ENCODE assay signal across 8 cellular contexts in the genomic region with DNA sequence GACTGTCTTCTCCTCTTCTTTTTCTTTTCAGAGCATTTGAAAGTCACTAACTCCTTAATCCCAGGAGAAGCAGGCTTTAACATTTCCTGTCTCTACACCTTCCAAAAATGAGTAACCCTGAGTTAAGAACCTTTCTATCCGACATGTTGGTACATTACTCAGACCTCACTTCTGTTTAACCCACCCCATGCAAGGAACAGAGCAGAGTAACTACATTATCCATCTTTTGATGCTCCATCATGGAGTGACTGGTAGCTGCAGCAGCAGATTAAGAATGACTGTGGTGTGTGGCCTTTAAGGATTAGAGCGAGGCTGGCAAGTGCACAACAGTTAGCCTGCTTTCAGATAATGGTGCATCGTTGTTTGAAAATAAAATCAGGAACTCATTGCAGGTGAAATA. TPM values are rescaled to one million over a fixed set of nuclear protein-coding genes. Genes with fewer than 3 reads are reported as not detected.
DNase-seq lines count a peak whose midpoint lies in the region; ATAC-seq and TF ChIP-seq lines count a peak whose summit lies in the region.

No MANE protein-coding gene starts in this region.

- CTCF ChIA-PET in activated CD4-positive, alpha-beta T cell treated with anti-CD3 and anti-CD28 coated beads, Interleukin-2, amount 10 ng/mL, durations not matched to agents 7 days and 5 days (lab: Charles Lee) = interaction anchor here (0.7 to 1.7 kb wide), 3 partner anchors 188 to 788 kb away, joined by 3 to 6 read pairs (median 3); partner anchors contain the start of gene CDK19

- H3K4me3 ChIP-seq in adrenal gland = peak overlapping the region in 1 of 4 donors; percentile 59

- WGBS in adrenal gland, 4 donors = 28 to 34% (median 33%) methylated on average over 3 of the region's 3 CpGs

- peaks cover 38 to 58% of the 10 kb centered on the region in 2 donors for H3K4me1 ChIP-seq in adrenal gland (replicated peaks in 1 of 2)

- peaks cover 11% of the 10 kb centered on the region for H3K36me3 Mint-ChIP-seq in activated CD4-positive, alpha-beta T cell treated with anti-CD3 and anti-CD28 coated beads, Interleukin-2, amount 10 ng/mL, durations not matched to agents 7 days and 5 days (ENCODE audit: low read depth)
- H3K36me3 Mint-ChIP-seq in immature natural killer cell = no peaks in the 10 kb centered on the region

- H3K9me3 ChIP-seq in adrenal gland (replicated peaks in 1 of 3) = no peaks in the 10 kb centered on the region

- H3K27ac ChIP-seq in adrenal gland (peak overlapping the region; percentile 95 to 97 (median 96)), temporal lobe (ENCODE audit: low read depth, low read length) (peak overlapping the region; percentile 89)

- no peak for DNase-seq in activated CD4-positive, alpha-beta T cell treated with anti-CD3 and anti-CD28 coated beads, Interleukin-2, amount 10 ng/mL, durations not matched to agents 7 days and 5 days
- no peak for DNase-seq in activated CD4-positive, alpha-beta T cell treated with anti-CD3 and anti-CD28 coated beads, Interleukin-2, amount 50 U/mL, for 4 hours
- no peak for DNase-seq in adrenal gland
- no peak for DNase-seq in immature natural killer cell
- DNase-seq in NCI-H2029 (lab: John Stamatoyannopoulos, UW) = no peak
- no peak for DNase-seq in islet precursor cell

- no peaks in the 10 kb centered on the region for H3K36me3 ChIP-seq in adrenal gland (replicated peaks in 1 of 2)

- peaks cover 49% of the 10 kb centered on the region for H3K4me1 Mint-ChIP-seq in activated CD4-positive, alpha-beta T cell treated with anti-CD3 and anti-CD28 coated beads, Interleukin-2, amount 10 ng/mL, durations not matched to agents 7 days and 5 days
- H3K4me1 Mint-ChIP-seq in immature natural killer cell = peaks cover 37 to 56% of the 10 kb centered on the region in 2 donors

- H3K9me3 Mint-ChIP-seq in activated CD4-positive, alpha-beta T cell treated with anti-CD3 and anti-CD28 coated beads, Interleukin-2, amount 10 ng/mL, durations not matched to agents 7 days and 5 days = no peaks in the 10 kb centered on the region
- H3K9me3 Mint-ChIP-seq in immature natural killer cell = no peaks in the 10 kb centered on the region

- no peak for TF ChIP-seq CTCF in adrenal gland (IDR thresholded peaks at IDR 0.05)

- H3K27ac Mint-ChIP-seq in activated CD4-positive, alpha-beta T cell treated with anti-CD3 and anti-CD28 coated beads, Interleukin-2, amount 10 ng/mL, durations not matched to agents 7 days and 5 days = no peak overlapping the region
- peak overlapping the region in 4 of 6 donors; percentile 10 to 84 (median 23) for H3K27ac Mint-ChIP-seq in immature natural killer cell

- no peaks in the 10 kb centered on the region for H3K27me3 Mint-ChIP-seq in activated CD4-positive, alpha-beta T cell treated with anti-CD3 and anti-CD28 coated beads, Interleukin-2, amount 10 ng/mL, durations not matched to agents 7 days and 5 days
- H3K27me3 Mint-ChIP-seq in immature natural killer cell (ENCODE audit: low read depth in 3 of 3) = peaks cover 1 to 6% (median 2%) of the 10 kb centered on the region in 3 donors

- intact Hi-C loops in adrenal gland (cut with DNase I) = loop anchor here (2.0 to 10.0 kb wide), 2 partner anchors 119 to 121 kb away; partner anchors contain the start of gene REV3L (in 2 of the 2)

- H3K4me3 Mint-ChIP-seq in activated CD4-positive, alpha-beta T cell treated with anti-CD3 and anti-CD28 coated beads, Interleukin-2, amount 10 ng/mL, durations not matched to agents 7 days and 5 days = peak overlapping the region; percentile 11
- H3K4me3 Mint-ChIP-seq in immature natural killer cell = peak overlapping the region in 2 of 5 donors; percentile 5 to 95

- POLR2A ChIA-PET in activated CD4-positive, alpha-beta T cell treated with anti-CD3 and anti-CD28 coated beads, Interleukin-2, amount 10 ng/mL, durations not matched to agents 7 days and 5 days (lab: Charles Lee) = no interaction called here

- no peaks in the 10 kb centered on the region for H3K27me3 ChIP-seq in adrenal gland

- ATAC-seq in GM21529 (IDR thresholded peaks at IDR 0.05; ENCODE audit: unreplicated experiment) = no peak

- no peak for TF ChIP-seq POLR2A in adrenal gland (IDR thresholded peaks at IDR 0.05)

RNA-seq across cellular contexts. Expression of gene TRAF3IP2, which starts 2.0 kb away (rescaled TPM):
- total RNA-seq in activated CD4-positive, alpha-beta T cell treated with anti-CD3 and anti-CD28 coated beads, Interleukin-2, amount 10 ng/mL, durations not matched to agents 7 days and 5 days = 10 to 100 TPM; 30.2 to 34.1 TPM
- total RNA-seq in adrenal gland (10 to 100 TPM; 35.7 to 53.7 (median 46.2) TPM), temporal lobe (2.2 TPM)
- polyA plus RNA-seq in adrenal gland (10 to 100 TPM; 32.9 to 70.8 (median 56.9) TPM), immature natural killer cell (10 to 100 TPM in 1 of 3 donors, 1 to 10 TPM in 1, not detected in 1; 1.9 to 10.6 TPM)
